ENCODE assay signal across 10 cellular contexts in the genomic region with DNA sequence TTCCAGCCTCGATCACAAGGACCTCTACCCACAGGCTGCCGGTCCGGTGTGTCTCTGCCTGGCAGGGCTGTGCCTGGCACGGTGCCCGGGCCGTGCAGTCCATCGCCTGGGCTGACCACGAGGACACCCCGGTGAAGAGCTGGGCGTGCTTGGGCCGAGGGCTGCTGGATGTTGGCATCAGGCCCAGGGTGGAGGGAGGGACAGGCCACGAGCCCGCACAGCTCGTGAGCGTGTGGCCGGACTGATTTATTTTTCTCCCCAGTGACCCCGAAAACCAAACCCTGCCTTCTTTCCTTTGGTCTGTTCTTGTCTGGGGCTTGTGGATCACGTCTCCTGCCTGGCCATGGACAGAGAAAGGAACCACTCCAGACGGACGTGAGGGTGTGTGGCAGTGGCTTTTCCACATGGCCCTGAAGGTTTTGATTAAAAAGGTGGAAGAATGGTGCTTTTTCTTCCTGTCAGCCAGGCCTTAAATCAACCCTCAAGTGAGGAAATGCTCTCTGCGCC.
DNase-seq lines count a peak whose midpoint lies in the region; ATAC-seq lines count a peak whose summit lies in the region.
"Had no signal": no experiment of that assay in that cellular context is flagged by ENCODE, and none has a peak within 500 bp of the region (broad histone marks: within the 10 kb centered on the region; RNA-seq: fewer than 3 reads in every experiment).

No MANE protein-coding gene starts in this region.

- ATAC-seq in left ventricle myocardium superior, result peak; percentile 43
- ATAC-seq in GM21515 (IDR thresholded peaks at IDR 0.05; ENCODE audit: unreplicated experiment), result no peak
- no peak for ATAC-seq in HG03025 (IDR thresholded peaks at IDR 0.05; ENCODE audit: low FRiP score, unreplicated experiment)
- ATAC-seq: esophagus mucosa had no signal

- no peaks in the 10 kb centered on the region for H3K9me3 ChIP-seq in BLaER1

- DNase-seq in brain pericyte (ENCODE audit: low read depth, low spot score) (peak; percentile 84), left ventricle myocardium superior (peak; percentile 88), posterior vena cava (ENCODE audit: low spot score) (peak; percentile 90)
- no peak for DNase-seq in activated CD8-positive, alpha-beta memory T cell treated with anti-CD3 and anti-CD28 coated beads, Interleukin-2, amount 50 U/mL, for 4 hours
- no peak for DNase-seq in activated CD4-positive, alpha-beta T cell treated with anti-CD3 and anti-CD28 coated beads, Interleukin-2, amount 50 U/mL, for 4 hours
- DNase-seq: activated CD4-positive, alpha-beta T cell treated with anti-CD3 and anti-CD28 coated beads, Interleukin-2, amount 50 U/mL, for 48 hours had no signal

- no peaks in the 10 kb centered on the region for H3K36me3 ChIP-seq in BLaER1

- H3K27ac ChIP-seq in BLaER1, result no peak overlapping the region

- peak overlapping the region; percentile 80; the same call in 1 of the 2 replicates for H3K4me2 ChIP-seq in BLaER1

- H3K4me3 ChIP-seq in BLaER1, result no peak overlapping the region

- H4K20me1 ChIP-seq in BLaER1, result no peaks in the 10 kb centered on the region

- no peaks in the 10 kb centered on the region for H3K27me3 ChIP-seq in BLaER1

- H3K9ac ChIP-seq in BLaER1, result no peak overlapping the region

- intact Hi-C loops in left ventricle myocardium superior (cut with micrococcal nuclease) (loop anchor here (10.0 kb wide), 1 partner anchor 207 kb away; a partner anchor contains a TSS), posterior vena cava (cut with DNase I) (loop anchor here in 1 of 2 donors (10.0 kb wide), 1 partner anchor 107 kb away; no protein-coding TSS in a partner anchor)

- H3K4me1 ChIP-seq in BLaER1, result peaks cover 36% of the 10 kb centered on the region

Comparison
In these comparisons a context has a peak if more than half of its experiments do, and no peak if none do; other contexts are left out.
1. DNase-seq: peak in brain pericyte (single experiment), left ventricle myocardium superior (single experiment) and posterior vena cava (single experiment); none in activated CD8-positive, alpha-beta memory T cell treated with anti-CD3 and anti-CD28 coated beads, Interleukin-2, amount 50 U/mL, for 4 hours (single experiment) and activated CD4-positive, alpha-beta T cell treated with anti-CD3 and anti-CD28 coated beads, Interleukin-2, amount 50 U/mL, for 4 hours (0 of 2).